8 cellular contexts compared by ENCODE assay signal in the genomic region with DNA sequence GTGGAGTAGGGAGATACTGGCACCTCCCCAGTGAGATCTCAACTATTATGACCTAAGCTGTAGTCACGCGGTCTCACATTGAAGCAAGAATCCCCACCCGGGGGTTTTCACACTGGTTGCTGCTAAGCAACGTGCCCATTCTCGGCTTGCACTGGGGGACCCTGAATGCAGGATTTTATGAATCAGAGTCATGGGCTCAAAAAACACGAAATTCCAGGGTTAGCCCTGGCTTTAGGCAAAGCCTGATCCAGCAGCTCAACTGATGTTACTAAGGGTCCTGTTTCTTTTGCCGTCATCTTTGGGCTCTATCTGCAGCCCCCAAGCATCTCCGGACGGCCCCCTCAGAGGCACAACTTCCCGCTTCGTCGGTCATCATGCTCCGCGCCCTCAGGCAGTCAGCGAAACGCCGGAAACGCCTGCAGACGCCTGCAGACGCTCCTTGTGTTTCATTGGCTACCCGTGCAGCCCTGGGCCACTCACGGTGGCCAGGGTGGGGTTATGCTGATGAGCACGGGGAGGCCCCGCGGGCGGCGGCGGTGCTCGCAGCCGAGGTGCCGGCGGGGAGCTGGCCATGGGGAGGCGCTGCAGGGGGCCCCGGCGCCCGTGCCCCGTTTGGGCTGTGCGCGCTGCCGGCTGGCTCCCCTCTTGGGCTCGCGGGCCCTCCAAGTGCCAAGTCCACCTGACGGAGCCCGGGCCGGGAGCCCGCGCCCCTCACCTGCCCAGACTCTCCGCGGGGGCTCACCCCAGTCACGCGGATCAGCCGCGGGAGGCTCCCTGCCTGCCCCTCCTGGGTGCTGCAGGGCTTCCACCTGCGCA. TPM values are rescaled to one million over a fixed set of nuclear protein-coding genes. Genes with fewer than 3 reads are reported as not detected.
DNase-seq lines count a peak whose midpoint lies in the region; ATAC-seq and TF ChIP-seq lines count a peak whose summit lies in the region.

No MANE protein-coding gene starts in this region.

- H3K9me3 Mint-ChIP-seq in nephron = peaks cover 5% of the 10 kb centered on the region

- peak; percentile 99 for ATAC-seq in GM21619 (IDR thresholded peaks at IDR 0.05; ENCODE audit: unreplicated experiment)
- ATAC-seq in stimulated activated naive CD8-positive, alpha-beta T cell treated with anti-CD3 and anti-CD28 coated beads, Interleukin-15, Interleukin-2, amounts not matched to agents 100 U/mL and 50 U/mL, for 24 hours = peak; percentile 100

- H3K27ac Mint-ChIP-seq in nephron = peak overlapping the region in 1 of 3 experiments; percentile 81

- peak; percentile 85 for DNase-seq in DMS79 (lab: John Stamatoyannopoulos, UW)
- DNase-seq in Jurkat, Clone E6-1 (ENCODE audit: low read depth, low spot score) = peak; percentile 95
- peak; percentile 76 to 86 for DNase-seq in activated T-helper 1 cell treated with anti-CD3 and anti-CD28 coated beads, Interleukin-2, amount 50 U/mL, for 16 hours (ENCODE audit: low read depth in 1 of 2, low spot score in 1 of 2)
- DNase-seq in fibroblast of the aortic adventitia (ENCODE audit: low read depth) = peak; percentile 58
- peak; percentile 92 for DNase-seq in stimulated activated naive CD8-positive, alpha-beta T cell treated with anti-CD3 and anti-CD28 coated beads, Interleukin-15, Interleukin-2, amounts not matched to agents 100 U/mL and 50 U/mL, for 24 hours

- H3K4me3 ChIP-seq in Jurkat, Clone E6-1 (ENCODE audit: low read length) = peak overlapping the region; percentile 59
- H3K4me3 ChIP-seq in fibroblast of the aortic adventitia (ENCODE audit: low read depth, low read length) = peak overlapping the region; percentile 25

- TF ChIP-seq CTCF in fibroblast of the aortic adventitia (IDR thresholded peaks at IDR 0.05; ENCODE audit: insufficient read depth, low read length) (peak; percentile 13), nephron (IDR thresholded peaks at IDR 0.05; ENCODE audit: unreplicated experiment in 3 of 3) (peak; percentile 44 to 77 (median 49))

- H3K27me3 Mint-ChIP-seq in nephron (ENCODE audit: low read depth) = peaks cover 11% of the 10 kb centered on the region

- H3K4me3 Mint-ChIP-seq in nephron = peak overlapping the region; percentile 62 to 75 (median 73)

- H3K4me1 Mint-ChIP-seq in nephron = peaks cover 45% of the 10 kb centered on the region

- H3K36me3 Mint-ChIP-seq in nephron (ENCODE audit: low read depth) = no peaks in the 10 kb centered on the region

TF ChIP-seq in PFSK-1, 5 proteins besides CTCF, POLR2A, EP300 and RAD21:
- TF ChIP-seq SIN3A (IDR thresholded peaks at IDR 0.05; ENCODE audit: borderline replicate concordance, insufficient read depth, low read length) (no peak), FOXP2 (optimal IDR thresholded peaks at IDR 0.05; ENCODE audit: borderline replicate concordance, extremely low read depth, extremely low read length, insufficient read depth) (peak; percentile 26)

RNA-seq across cellular contexts. Expression of gene EFCC1, which starts 25.8 kb away (rescaled TPM):
- polyA plus RNA-seq in Jurkat, Clone E6-1 (2012; ENCODE audit: insufficient read depth, insufficient read length) = not detected
- not detected for polyA plus RNA-seq in PFSK-1 (2012; ENCODE audit: insufficient read length, low read depth)
- not detected in 2 replicates for total RNA-seq in fibroblast of the aortic adventitia (ENCODE audit: low replicate concordance)

RNA-seq across cellular contexts. Expression of gene CFAP92, which starts 33.1 kb away (rescaled TPM):
- polyA plus RNA-seq in Jurkat, Clone E6-1 (2012; ENCODE audit: insufficient read depth, insufficient read length) = 0.54 TPM
- 0.20 TPM for polyA plus RNA-seq in PFSK-1 (2012; ENCODE audit: insufficient read length, low read depth)
- 0.49 TPM in 1 of 2 replicates, not detected in the other for total RNA-seq in fibroblast of the aortic adventitia (ENCODE audit: low replicate concordance)

RNA-seq across cellular contexts. Expression of gene GP9, which starts 33.6 kb away (rescaled TPM):
- polyA plus RNA-seq in Jurkat, Clone E6-1 (2012; ENCODE audit: insufficient read depth, insufficient read length) = not detected
- not detected for polyA plus RNA-seq in PFSK-1 (2012; ENCODE audit: insufficient read length, low read depth)
- not detected in 2 replicates for total RNA-seq in fibroblast of the aortic adventitia (ENCODE audit: low replicate concordance)

Comparison
In these comparisons a context has a peak if more than half of its experiments do, and no peak if none do; other contexts are left out.
1. Peak in every context shown above with its lines: DNase-seq, ATAC-seq and H3K4me3 ChIP-seq.